Comparison of ENCODE assay signal across 16 cellular contexts in genomic region chr4:66554844-66555243, GRCh38.
"Had no signal": no experiment of that assay in that cellular context is flagged by ENCODE, and none has a peak within 500 bp of the region (broad histone marks: within the 10 kb centered on the region; RNA-seq: fewer than 3 reads in every experiment).

No MANE protein-coding gene starts in this region.

- H3K9me3 Mint-ChIP-seq: activated T-helper 1 cell treated with anti-CD3 and anti-CD28 coated beads, Interleukin-12 subunit alpha, Interleukin-12 subunit beta, Interleukin-2, Interleukin-4 antibody, amounts not matched to agents 30 ng/mL and 10 ng/mL and 1 ng/mL, durations not matched to agents 14 hours and 24 hours and 36 hours had no signal

- H3K27me3 Mint-ChIP-seq: natural killer cell treated with Interleukin-12 subunit alpha and Interleukin-12 subunit beta and Interleukin-15 and Interleukin-18, amount 100 ng/mL, for 72 hours; stimulated activated naive CD8-positive, alpha-beta T cell treated with anti-CD3 and anti-CD28 coated beads, Interleukin-15, Interleukin-2, amounts not matched to agents 100 ng/mL and 50 ng/mL, for 24 hours had no signal

- H3K27ac Mint-ChIP-seq: activated T-helper 1 cell treated with anti-CD3 and anti-CD28 coated beads, Interleukin-12 subunit alpha, Interleukin-12 subunit beta, Interleukin-2, Interleukin-4 antibody, amounts not matched to agents 30 ng/mL and 10 ng/mL and 1 ng/mL, durations not matched to agents 14 hours and 24 hours and 36 hours; immature natural killer cell; natural killer cell treated with Interleukin-12 subunit alpha and Interleukin-12 subunit beta and Interleukin-15 and Interleukin-18, amount 100 ng/mL, for 72 hours; stimulated activated naive CD8-positive, alpha-beta T cell treated with anti-CD3 and anti-CD28 coated beads, Interleukin-15, Interleukin-2, amounts not matched to agents 100 ng/mL and 50 ng/mL, for 24 hours; WTC11 had no signal

- H3K27me3 ChIP-seq: ascending aorta, sigmoid colon, testis had no signal

- H3K4me3 ChIP-seq: ascending aorta, sigmoid colon, testis had no signal

- H3K36me3 Mint-ChIP-seq: immature natural killer cell; natural killer cell treated with Interleukin-12 subunit alpha and Interleukin-12 subunit beta and Interleukin-15 and Interleukin-18, amount 100 ng/mL, for 72 hours had no signal

- ATAC-seq: natural killer cell treated with Interleukin-12 subunit alpha and Interleukin-12 subunit beta and Interleukin-15 and Interleukin-18, amount 100 ng/mL, for 72 hours; WTC11 had no signal

- DNase-seq: activated CD4-positive, alpha-beta T cell treated with anti-CD3 and anti-CD28 coated beads for 48 hours; activated naive CD4-positive, alpha-beta T cell; caudate nucleus; cortex of kidney; effector CD8-positive, alpha-beta T cell; immature natural killer cell; occipital lobe; sigmoid colon; stimulated activated CD4-positive, alpha-beta T cell treated with anti-CD3 and anti-CD28 coated beads, Interleukin-4, amount 100 ng/mL, for 24 hours; T-helper 1 cell; testis had no signal

- H3K36me3 ChIP-seq: ascending aorta, sigmoid colon had no signal

- H3K9me3 ChIP-seq: ascending aorta, testis had no signal

- H3K4me1 ChIP-seq: ascending aorta, sigmoid colon, testis had no signal

- H3K4me3 Mint-ChIP-seq: activated T-helper 1 cell treated with anti-CD3 and anti-CD28 coated beads, Interleukin-12 subunit alpha, Interleukin-12 subunit beta, Interleukin-2, Interleukin-4 antibody, amounts not matched to agents 30 ng/mL and 10 ng/mL and 1 ng/mL, durations not matched to agents 14 hours and 24 hours and 36 hours; immature natural killer cell; natural killer cell treated with Interleukin-12 subunit alpha and Interleukin-12 subunit beta and Interleukin-15 and Interleukin-18, amount 100 ng/mL, for 72 hours; stimulated activated naive CD8-positive, alpha-beta T cell treated with anti-CD3 and anti-CD28 coated beads, Interleukin-15, Interleukin-2, amounts not matched to agents 100 ng/mL and 50 ng/mL, for 24 hours; WTC11 had no signal

- H3K4me1 Mint-ChIP-seq: immature natural killer cell had no signal
